8 cellular contexts compared by ENCODE assay signal in the genomic region with DNA sequence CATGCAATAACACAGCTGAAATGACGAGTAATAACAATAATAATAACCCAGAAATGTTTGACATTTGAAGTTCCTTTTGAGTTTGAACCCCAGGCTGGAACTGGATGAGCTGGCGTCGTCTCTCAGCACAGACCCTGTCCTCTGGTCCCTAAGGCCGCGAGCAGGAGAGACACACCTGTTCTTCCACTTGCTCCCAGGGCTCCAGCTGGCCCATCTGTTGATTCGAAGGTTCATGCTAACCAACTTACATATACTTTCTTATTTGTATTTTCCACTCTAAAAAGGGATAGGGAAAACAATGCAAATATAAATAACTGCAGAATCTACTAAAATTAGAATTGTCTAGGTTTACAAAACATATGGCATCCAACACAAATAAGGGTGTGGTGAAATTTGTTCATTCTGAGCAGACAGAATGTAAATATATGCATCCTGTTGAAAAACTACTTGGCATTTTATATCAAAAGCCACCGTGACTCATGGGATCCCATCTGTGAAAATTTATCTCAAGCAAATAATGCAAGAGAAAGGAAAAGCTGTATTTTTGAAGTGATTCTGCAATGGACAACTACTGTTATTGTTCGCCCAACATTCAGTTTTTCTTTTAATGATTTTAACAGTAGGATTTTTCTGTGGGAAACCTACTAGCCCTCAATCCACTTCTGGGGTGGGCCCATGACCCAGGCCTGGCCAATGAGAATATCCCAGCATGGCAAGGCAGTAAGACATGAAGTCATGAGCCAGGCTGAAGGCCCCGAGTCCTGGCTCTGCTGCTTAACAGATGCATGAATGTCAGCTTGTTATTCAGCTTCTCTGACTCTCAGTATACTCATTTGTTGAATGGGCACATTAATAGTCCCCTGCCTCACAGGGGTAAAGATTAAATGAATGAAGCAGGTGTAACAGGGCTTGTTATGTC. TPM values are rescaled to one million over a fixed set of nuclear protein-coding genes. Genes with fewer than 3 reads are reported as not detected.
DNase-seq lines count a peak whose midpoint lies in the region; ATAC-seq and TF ChIP-seq lines count a peak whose summit lies in the region.

No MANE protein-coding gene starts in this region.

- peaks cover 3% of the 10 kb centered on the region for H3K27me3 ChIP-seq in CD4-positive, CD25-positive, alpha-beta regulatory T cell (ENCODE audit: control insufficient read depth, insufficient read depth, low read length)

- no peak for ATAC-seq in CD4-positive, CD25-positive, alpha-beta regulatory T cell (ENCODE audit: low read depth in 2 of 2)
- ATAC-seq in natural killer cell (no peak), HG03342 (IDR thresholded peaks at IDR 0.05; ENCODE audit: unreplicated experiment) (no peak)

- peak in 1 of 3 donors; percentile 12 for DNase-seq in CD4-positive, CD25-positive, alpha-beta regulatory T cell
- no peak for DNase-seq in Jurkat, Clone E6-1 (ENCODE audit: low read depth, low spot score)
- peak; percentile 28 for DNase-seq in dedifferentiated amniotic fluid mesenchymal stem cell (ENCODE audit: extremely low spot score)
- DNase-seq in natural killer cell: no peak
- DNase-seq in AML-193 (lab: John Stamatoyannopoulos, UW): no peak
- no peak for DNase-seq in caudate nucleus (lab: John Stamatoyannopoulos, UW)
- no peak for DNase-seq in DMS79 (lab: John Stamatoyannopoulos, UW)

- peak overlapping the region; percentile 84 to 95 (median 90) for H3K4me3 Mint-ChIP-seq in CD4-positive, CD25-positive, alpha-beta regulatory T cell
- peak overlapping the region; percentile 92 for H3K4me3 Mint-ChIP-seq in natural killer cell

- H3K36me3 Mint-ChIP-seq in CD4-positive, CD25-positive, alpha-beta regulatory T cell: no peaks in the 10 kb centered on the region
- H3K36me3 Mint-ChIP-seq in natural killer cell: no peaks in the 10 kb centered on the region

- peaks cover 32% of the 10 kb centered on the region for H3K27me3 Mint-ChIP-seq in CD4-positive, CD25-positive, alpha-beta regulatory T cell
- no peaks in the 10 kb centered on the region for H3K27me3 Mint-ChIP-seq in natural killer cell (ENCODE audit: low read depth in 2 of 2)

- no peak for TF ChIP-seq CTCF in natural killer cell (IDR thresholded peaks at IDR 0.05)

- no peaks in the 10 kb centered on the region for H3K9me3 ChIP-seq in CD4-positive, CD25-positive, alpha-beta regulatory T cell (ENCODE audit: control insufficient read depth in 2 of 2, low read length in 2 of 2)

- peak overlapping the region; percentile 71 for H3K27ac ChIP-seq in CD4-positive, CD25-positive, alpha-beta regulatory T cell (ENCODE audit: insufficient read depth, low read length, poor library complexity, severe bottlenecking)
- H3K27ac ChIP-seq in caudate nucleus (ENCODE audit: low read depth, low read length): no peak overlapping the region

- no peaks in the 10 kb centered on the region for H3K36me3 ChIP-seq in CD4-positive, CD25-positive, alpha-beta regulatory T cell (ENCODE audit: control insufficient read depth, insufficient read depth, low read length)

- no peaks in the 10 kb centered on the region for H3K9me3 Mint-ChIP-seq in CD4-positive, CD25-positive, alpha-beta regulatory T cell
- no peaks in the 10 kb centered on the region for H3K9me3 Mint-ChIP-seq in natural killer cell

- intact Hi-C loops in natural killer cell (cut with micrococcal nuclease): loop anchor here (1.0 kb wide), 1 partner anchor 24 kb away; no protein-coding TSS in a partner anchor

- peaks cover 13% of the 10 kb centered on the region for H3K4me1 ChIP-seq in CD4-positive, CD25-positive, alpha-beta regulatory T cell (ENCODE audit: control insufficient read depth, insufficient read depth, low read length, poor library complexity, severe bottlenecking)

- peak overlapping the region; percentile 81 for H3K4me3 ChIP-seq in CD4-positive, CD25-positive, alpha-beta regulatory T cell (ENCODE audit: low read depth, low read length)
- H3K4me3 ChIP-seq in Jurkat, Clone E6-1 (ENCODE audit: low read length): peak overlapping the region; percentile 67

- H3K4me1 Mint-ChIP-seq in CD4-positive, CD25-positive, alpha-beta regulatory T cell: peaks cover 0 to 27% (median 19%) of the 10 kb centered on the region in 4 donors
- H3K4me1 Mint-ChIP-seq in natural killer cell: peaks cover 15 to 23% of the 10 kb centered on the region in 2 donors

- H3K27ac Mint-ChIP-seq in CD4-positive, CD25-positive, alpha-beta regulatory T cell: peak overlapping the region; percentile 92 to 99 (median 94)
- peak overlapping the region; percentile 94 to 96 for H3K27ac Mint-ChIP-seq in natural killer cell

RNA-seq across cellular contexts. Expression of a gene that starts 13.2 kb away (rescaled TPM):
- 0.81 TPM for total RNA-seq in CD4-positive, CD25-positive, alpha-beta regulatory T cell
- 1 to 10 TPM in 1 of 4 donors, under 1 TPM in 3; 0.19 to 1.7 (median 0.51) TPM for polyA plus RNA-seq in CD4-positive, CD25-positive, alpha-beta regulatory T cell
- polyA plus RNA-seq in Jurkat, Clone E6-1 (2012; ENCODE audit: insufficient read depth, insufficient read length): 8.3 TPM
- total RNA-seq in natural killer cell: 10 to 100 TPM; 25.0 to 47.3 (median 37.2) TPM

Comparison
In these comparisons a context has a peak if more than half of its experiments do, and no peak if none do; other contexts are left out.
1. RNA of a gene that starts 13.2 kb away (total RNA-seq): 25.0 to 47.3 TPM in natural killer cell; 0.81 TPM in CD4-positive, CD25-positive, alpha-beta regulatory T cell (single experiment); every median in the first group is over 10 times any median in the second.